1 cellular context compared by ENCODE assay signal in genomic region chr16:84820305-84820684, GRCh38.
A peak's percentile ranks its signal among the peaks of the same experiment; 100 is the strongest.
TF ChIP-seq lines count a peak whose summit lies in the region.

No MANE protein-coding gene starts in this region.

TF ChIP-seq in K562, 482 proteins besides CTCF, POLR2A, EP300 and RAD21 (continued from another document):
- TF ChIP-seq, protein P1, sequence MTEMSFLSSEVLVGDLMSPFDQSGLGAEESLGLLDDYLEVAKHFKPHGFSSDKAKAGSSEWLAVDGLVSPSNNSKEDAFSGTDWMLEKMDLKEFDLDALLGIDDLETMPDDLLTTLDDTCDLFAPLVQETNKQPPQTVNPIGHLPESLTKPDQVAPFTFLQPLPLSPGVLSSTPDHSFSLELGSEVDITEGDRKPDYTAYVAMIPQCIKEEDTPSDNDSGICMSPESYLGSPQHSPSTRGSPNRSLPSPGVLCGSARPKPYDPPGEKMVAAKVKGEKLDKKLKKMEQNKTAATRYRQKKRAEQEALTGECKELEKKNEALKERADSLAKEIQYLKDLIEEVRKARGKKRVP (CRISPR knock-in tag; IDR thresholded peaks at IDR 0.05): no peak
- TF ChIP-seq CREM (IDR thresholded peaks at IDR 0.05; ENCODE audit: low read depth): no peak
- peak; percentile 10; the same call in 1 of the 2 replicates for TF ChIP-seq SP1 (CRISPR knock-in tag; IDR thresholded peaks at IDR 0.05)
